Comparison of ENCODE assay signal across 9 cellular contexts in genomic region chr15:28848521-28848920, GRCh38. TPM values are rescaled to one million over a fixed set of nuclear protein-coding genes. Genes with fewer than 3 reads are reported as not detected.
A peak's percentile ranks its signal among the peaks of the same experiment; 100 is the strongest.
DNase-seq lines count a peak whose midpoint lies in the region; TF ChIP-seq lines count a peak whose summit lies in the region.
"Not testable (repeated sequence)": the region's sequence is repeated elsewhere in the genome, so short reads cannot be mapped to it uniquely, and the experiment has no call there.
"Had no signal": no experiment of that assay in that cellular context is flagged by ENCODE, and none has a peak within 500 bp of the region (broad histone marks: within the 10 kb centered on the region; RNA-seq: fewer than 3 reads in every experiment).

A gene with protein sequence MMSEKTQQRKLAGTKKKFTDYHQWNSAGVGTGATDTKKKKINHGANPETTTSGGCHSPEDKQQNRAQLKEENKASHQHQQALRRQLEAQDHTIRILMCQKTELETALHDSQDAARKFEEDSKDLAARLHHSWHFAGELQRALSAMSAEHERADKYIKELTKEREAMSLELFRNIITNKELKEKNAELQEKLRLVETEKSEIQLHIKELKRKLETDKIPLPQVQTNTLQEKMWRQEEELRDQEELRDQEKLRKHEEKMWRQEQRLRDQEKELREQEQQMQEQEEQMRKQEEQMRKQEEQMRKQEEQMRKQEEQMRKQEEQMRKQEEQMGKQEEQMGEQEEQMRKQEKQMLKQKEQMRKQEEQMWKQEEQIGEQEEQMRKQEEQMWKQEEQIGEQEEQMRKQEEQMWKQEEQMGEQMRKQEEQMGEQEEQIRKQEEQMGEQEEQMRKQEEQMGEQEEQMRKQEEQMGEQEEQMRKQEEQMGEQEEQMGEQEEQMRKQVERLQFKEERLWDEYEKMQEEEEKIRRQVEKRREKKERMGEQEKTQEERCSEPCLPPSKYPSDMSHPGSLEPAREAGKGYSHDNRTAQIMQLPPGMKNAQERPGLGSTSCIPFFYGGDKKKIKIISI (minus strand): TSS chr15:28848644. CDS start chr15:28848549, 95 bp downstream.

- in situ Hi-C loops in Caki2 (cut with HindIII; ENCODE audit: low pct_unique_long_range_greater_than_20kb, low sequenced_read_pairs) = not testable (repeated sequence)

- not testable (repeated sequence) for H3K9me3 Mint-ChIP-seq in activated CD4-positive, alpha-beta T cell treated with anti-CD3 and anti-CD28 coated beads, Interleukin-2, amount 10 ng/mL, durations not matched to agents 24 days and 14 days; activated naive CD4-positive, alpha-beta T cell treated with anti-CD3 and anti-CD28 coated beads for 36 hours; osteocyte (ENCODE audit: unreplicated experiment)

- H3K4me3 Mint-ChIP-seq in activated CD4-positive, alpha-beta T cell treated with anti-CD3 and anti-CD28 coated beads, Interleukin-2, amount 10 ng/mL, durations not matched to agents 24 days and 14 days; activated naive CD4-positive, alpha-beta T cell treated with anti-CD3 and anti-CD28 coated beads for 36 hours; osteocyte (ENCODE audit: unreplicated experiment): not testable (repeated sequence)

- DNase-seq in Caki2 (ENCODE audit: low read depth) (peak; percentile 72), H7 (peak; percentile 52), erythroblast (lab: John Stamatoyannopoulos, UW) (peak; percentile 30 to 31), osteocyte (ENCODE audit: extremely low spot score, unreplicated experiment) (peak; percentile 65)
- peak; percentile 61 for DNase-seq in activated CD4-positive, alpha-beta T cell treated with anti-CD3 and anti-CD28 coated beads, Interleukin-2, amount 10 ng/mL, durations not matched to agents 24 days and 14 days
- peak; percentile 10 for DNase-seq in activated naive CD4-positive, alpha-beta T cell treated with anti-CD3 and anti-CD28 coated beads for 36 hours

- H3K27ac Mint-ChIP-seq in activated CD4-positive, alpha-beta T cell treated with anti-CD3 and anti-CD28 coated beads, Interleukin-2, amount 10 ng/mL, durations not matched to agents 24 days and 14 days; activated naive CD4-positive, alpha-beta T cell treated with anti-CD3 and anti-CD28 coated beads for 36 hours; osteocyte (ENCODE audit: unreplicated experiment): not testable (repeated sequence)

- CTCF ChIA-PET in activated naive CD4-positive, alpha-beta T cell treated with anti-CD3 and anti-CD28 coated beads for 36 hours (lab: Charles Lee) = not testable (repeated sequence)

- not testable (repeated sequence) for H4K20me1 ChIP-seq in OCI-LY3 (ENCODE audit: insufficient read depth, low read length)

- TF ChIP-seq CTCF in OCI-LY3 (IDR thresholded peaks at IDR 0.05; ENCODE audit: low read depth, low read length); osteocyte (IDR thresholded peaks at IDR 0.05): not testable (repeated sequence)

- intact Hi-C loops in activated CD4-positive, alpha-beta T cell treated with anti-CD3 and anti-CD28 coated beads, Interleukin-2, amount 10 ng/mL, durations not matched to agents 24 days and 14 days (cut with micrococcal nuclease); activated naive CD4-positive, alpha-beta T cell treated with anti-CD3 and anti-CD28 coated beads for 36 hours (cut with micrococcal nuclease): not testable (repeated sequence)

- peak within 1 kb of the TSS; percentile 28 for H3K4me2 ChIP-seq in OCI-LY3 (ENCODE audit: low read length)

- not testable (repeated sequence) for H3K4me1 Mint-ChIP-seq in activated CD4-positive, alpha-beta T cell treated with anti-CD3 and anti-CD28 coated beads, Interleukin-2, amount 10 ng/mL, durations not matched to agents 24 days and 14 days; osteocyte (ENCODE audit: unreplicated experiment)
- H3K4me1 Mint-ChIP-seq in activated naive CD4-positive, alpha-beta T cell treated with anti-CD3 and anti-CD28 coated beads for 36 hours (ENCODE audit: low read depth) = peaks cover 14% of the 10 kb centered on the region

- peak within 1 kb of the TSS; percentile 64 for H3K27ac ChIP-seq in OCI-LY3 (ENCODE audit: low read length)

- not testable (repeated sequence) for H2AFZ ChIP-seq in OCI-LY3 (ENCODE audit: low read depth, low read length)

- H3K9ac ChIP-seq in OCI-LY3 (ENCODE audit: low read length) = 0 out of 2 replicates have a peak within 1 kb of the TSS, but pooled peaks have one; percentile 10

- H3K4me3 ChIP-seq in H7 (ENCODE audit: insufficient read depth, low read depth, low read length); OCI-LY3 (ENCODE audit: low read length): not testable (repeated sequence)

- H3K4me1 ChIP-seq in OCI-LY3 (ENCODE audit: low read length) = peaks cover 16% of the 10 kb centered on the region

- H3K27me3 Mint-ChIP-seq in activated CD4-positive, alpha-beta T cell treated with anti-CD3 and anti-CD28 coated beads, Interleukin-2, amount 10 ng/mL, durations not matched to agents 24 days and 14 days; activated naive CD4-positive, alpha-beta T cell treated with anti-CD3 and anti-CD28 coated beads for 36 hours (ENCODE audit: low read depth); osteocyte (ENCODE audit: unreplicated experiment): not testable (repeated sequence)

- not testable (repeated sequence) for H3K36me3 ChIP-seq in H7 (replicated peaks; ENCODE audit: control insufficient read depth, insufficient read depth, low read length); OCI-LY3 (replicated peaks; ENCODE audit: low read depth, low read length)

- not testable (repeated sequence) for H3K9me3 ChIP-seq in OCI-LY3 (ENCODE audit: insufficient read depth, low read length)

- not testable (repeated sequence) for H3K79me2 ChIP-seq in OCI-LY3 (ENCODE audit: low read length)

- TF ChIP-seq POLR2A in erythroblast (IDR thresholded peaks at IDR 0.05; ENCODE audit: low read length) = not testable (repeated sequence)

- H3K36me3 Mint-ChIP-seq in activated CD4-positive, alpha-beta T cell treated with anti-CD3 and anti-CD28 coated beads, Interleukin-2, amount 10 ng/mL, durations not matched to agents 24 days and 14 days (ENCODE audit: low read depth); activated naive CD4-positive, alpha-beta T cell treated with anti-CD3 and anti-CD28 coated beads for 36 hours (ENCODE audit: low read depth); osteocyte (ENCODE audit: unreplicated experiment): not testable (repeated sequence)

- not testable (repeated sequence) for H3K27me3 ChIP-seq in H7 (ENCODE audit: control insufficient read depth, insufficient read depth, low read length); OCI-LY3 (ENCODE audit: low read depth, low read length)

RNA-seq across cellular contexts. Expression of the gene that starts here (rescaled TPM):
- not detected in 2 replicates for total RNA-seq in Caki2 (2014; rRNA removed; shearing (Covaris generic); ENCODE audit: low replicate concordance)
- not detected in 2 replicates for total RNA-seq in H7 (2014; rRNA removed; shearing (Covaris generic))
- not detected in 2 replicates for total RNA-seq in activated CD4-positive, alpha-beta T cell treated with anti-CD3 and anti-CD28 coated beads, Interleukin-2, amount 10 ng/mL, durations not matched to agents 24 days and 14 days
- total RNA-seq in activated naive CD4-positive, alpha-beta T cell treated with anti-CD3 and anti-CD28 coated beads for 36 hours = not detected
- not detected in 2 replicates for total RNA-seq in osteocyte
- total RNA-seq: H1, Right ventricle myocardium superior had no signal

Comparison
In these comparisons a context has a peak if more than half of its experiments do, and no peak if none do; other contexts are left out.
1. Peak in DNase-seq in Caki2; RNA of the gene not detected or under 1 TPM.
2. Peak in DNase-seq in H7; RNA of the gene not detected or under 1 TPM.
3. Peak in DNase-seq in activated CD4-positive, alpha-beta T cell treated with anti-CD3 and anti-CD28 coated beads, Interleukin-2, amount 10 ng/mL, durations not matched to agents 24 days and 14 days; RNA of the gene not detected or under 1 TPM.
4. Peak in DNase-seq in activated naive CD4-positive, alpha-beta T cell treated with anti-CD3 and anti-CD28 coated beads for 36 hours; RNA of the gene not detected or under 1 TPM.
5. Peak in DNase-seq in osteocyte; RNA of the gene not detected or under 1 TPM.
6. DNase-seq: peak in every context shown above with its lines; median percentile 72 in Caki2; 65 in osteocyte; 61 in activated CD4-positive, alpha-beta T cell treated with anti-CD3 and anti-CD28 coated beads, Interleukin-2, amount 10 ng/mL, durations not matched to agents 24 days and 14 days; 52 in H7; 30 in erythroblast; 10 in activated naive CD4-positive, alpha-beta T cell treated with anti-CD3 and anti-CD28 coated beads for 36 hours.